8 cellular contexts compared by ENCODE assay signal in the genomic region with DNA sequence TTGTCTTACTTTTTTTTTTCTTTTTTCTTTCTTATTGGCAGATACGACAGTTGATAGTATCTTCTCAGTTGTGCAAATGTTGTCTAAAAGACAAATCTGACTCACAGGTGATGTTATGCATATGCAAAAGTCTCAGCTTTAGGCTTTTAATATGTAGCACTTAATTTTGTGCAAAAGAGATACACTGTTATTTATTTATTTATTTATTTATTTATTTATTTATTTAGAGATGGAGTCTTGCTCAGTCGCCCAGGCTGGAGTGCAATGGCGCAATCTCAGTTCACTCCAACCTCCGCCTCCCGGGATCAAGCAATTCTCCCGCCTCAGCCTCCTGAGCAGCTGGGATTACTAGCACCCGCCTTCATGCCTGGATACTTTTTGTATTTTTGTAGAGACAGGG.
"Had no signal": no experiment of that assay in that cellular context is flagged by ENCODE, and none has a peak within 500 bp of the region (broad histone marks: within the 10 kb centered on the region; RNA-seq: fewer than 3 reads in every experiment).

No MANE protein-coding gene starts in this region.

- ATAC-seq: GM12878 had no signal

- H3K4me3 ChIP-seq: GM12878 had no signal

- FAIRE-seq: G401.6, GM12878, GM12891, GM12892, GM18507, GM19239 had no signal

- DNase-seq: GDM1, GF-D8 had no signal
